ENCODE assay signal across 10 cellular contexts in the genomic region with DNA sequence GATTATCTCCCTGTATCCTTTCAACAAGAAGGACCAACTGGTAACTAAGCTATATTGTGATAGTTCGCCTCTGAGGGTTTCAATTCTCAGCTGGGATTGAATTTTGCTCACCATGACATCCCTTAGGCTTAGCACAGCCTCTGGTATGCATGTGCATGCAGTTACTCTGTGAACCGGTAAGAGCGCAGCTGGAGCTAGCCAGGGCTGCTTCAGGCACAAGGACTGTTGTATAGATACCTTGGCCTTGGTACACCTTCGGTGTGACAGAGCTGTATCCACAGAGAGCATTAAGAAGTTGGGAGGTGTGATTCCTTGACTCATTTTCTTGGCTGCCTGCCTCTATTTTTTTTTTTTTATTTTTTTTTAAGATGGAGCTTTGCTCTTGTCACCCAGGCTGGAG. TPM values are rescaled to one million over a fixed set of nuclear protein-coding genes. Genes with fewer than 3 reads are reported as not detected.
DNase-seq lines count a peak whose midpoint lies in the region; ATAC-seq, FAIRE-seq and TF ChIP-seq lines count a peak whose summit lies in the region.
"Had no signal": no experiment of that assay in that cellular context is flagged by ENCODE, and none has a peak within 500 bp of the region (broad histone marks: within the 10 kb centered on the region; RNA-seq: fewer than 3 reads in every experiment).

No MANE protein-coding gene starts in this region.

- H3K36me3 Mint-ChIP-seq in mesothelial cell of epicardium: no peaks in the 10 kb centered on the region

- H3K4me1 ChIP-seq in BE2C: no peaks in the 10 kb centered on the region
- peaks cover 37 to 57% of the 10 kb centered on the region in 2 experiments for H3K4me1 ChIP-seq in K562 (replicated peaks in 1 of 2; ENCODE audit: control insufficient read depth in 2 of 2, insufficient read depth in 2 of 2, low read length in 2 of 2)
- peaks cover 0 to 62% (median 50%) of the 10 kb centered on the region in 4 donors for H3K4me1 ChIP-seq in tibial nerve

- TF ChIP-seq EP300 in K562 (IDR thresholded peaks at IDR 0.05; ENCODE audit: low read length): no peak
- no peak for TF ChIP-seq EP300 in tibial nerve (IDR thresholded peaks at IDR 0.05)

- peak overlapping the region in 1 of 2 experiments; percentile 31; a peak in 1 of 4 replicates for H3K9ac ChIP-seq in K562 (ENCODE audit: insufficient read depth in 1 of 2, low read depth in 2 of 2, low read length in 2 of 2)

- peak overlapping the region; percentile 96 for H3K4me3 Mint-ChIP-seq in mesothelial cell of epicardium

- H3K9me3 ChIP-seq in BE2C (no peaks in the 10 kb centered on the region), K562 (replicated peaks; ENCODE audit: control insufficient read depth, insufficient read depth, low read depth, low read length) (no peaks in the 10 kb centered on the region), tibial nerve (no peaks in the 10 kb centered on the region)

- H3K9me3 Mint-ChIP-seq in mesothelial cell of epicardium: no peaks in the 10 kb centered on the region

- no peak overlapping the region for H2AFZ ChIP-seq in K562 (ENCODE audit: low read depth, low read length)

- FAIRE-seq in K562 (lab: Jason Lieb, UNC): no peak

- TF ChIP-seq CTCF in BE2C (IDR thresholded peaks at IDR 0.05; ENCODE audit: low read depth, low read length): peak; percentile 25; the same call in 1 of the 2 replicates
- TF ChIP-seq CTCF in K562 (IDR thresholded peaks at IDR 0.05 in 2 of 3, conservative IDR thresholded peaks at IDR 0.05 in 1 of 3; ENCODE audit: insufficient read depth in 2 of 3, low read depth in 1 of 3, low read length in 3 of 3): peak in 1 of 3 experiments; percentile 8; a peak in 1 of 6 replicates
- TF ChIP-seq CTCF in mesothelial cell of epicardium (IDR thresholded peaks at IDR 0.05; ENCODE audit: unreplicated experiment): no peak
- no peak for TF ChIP-seq CTCF in tibial nerve (IDR thresholded peaks at IDR 0.05)

- H3K9me1 ChIP-seq in K562 (ENCODE audit: control insufficient read depth, insufficient read depth, low read length): no peaks in the 10 kb centered on the region

- H3K79me2 ChIP-seq in K562 (ENCODE audit: control insufficient read depth, insufficient read depth, low read length): peaks cover 69% of the 10 kb centered on the region

- no peak for TF ChIP-seq RAD21 in K562 (CRISPR knock-in tag; conservative IDR thresholded peaks at IDR 0.05 in 1 of 2, IDR thresholded peaks at IDR 0.05 in 1 of 2)

- H3K36me3 ChIP-seq in BE2C (peaks cover 5% of the 10 kb centered on the region; the same call in 1 of the 2 replicates), K562 (ENCODE audit: control insufficient read depth, insufficient read depth, low read length) (peaks cover 22% of the 10 kb centered on the region), tibial nerve (no peaks in the 10 kb centered on the region)

- peak overlapping the region; percentile 64 for H3K27ac Mint-ChIP-seq in mesothelial cell of epicardium

- peak overlapping the region; percentile 44 for H3K4me2 ChIP-seq in K562 (ENCODE audit: insufficient read depth, low read length)

- TF ChIP-seq POLR2A in K562 (conservative IDR thresholded peaks at IDR 0.05) (no peak), tibial nerve (IDR thresholded peaks at IDR 0.05) (no peak)

- H3K27me3 Mint-ChIP-seq in mesothelial cell of epicardium (ENCODE audit: low read depth): no peaks in the 10 kb centered on the region

- peaks cover 50% of the 10 kb centered on the region for H3K4me1 Mint-ChIP-seq in mesothelial cell of epicardium

- BruUV-seq in K562 (replicated peaks; lab: Mats Ljungman, UMichigan): no TSS peak

- peak; percentile 49 for DNase-seq in BE2C
- peak; percentile 66 for DNase-seq in HPDE6-E6E7 (ENCODE audit: extremely low spot score)
- DNase-seq in K562 (ENCODE audit: extremely low read depth in 1 of 4, low spot score in 3 of 4): peak in 1 of 4 experiments; percentile 40
- no peak for DNase-seq in mesothelial cell of epicardium (ENCODE audit: low spot score in 2 of 2, unreplicated experiment in 2 of 2)
- no peak for DNase-seq in MV-4-11 (lab: John Stamatoyannopoulos, UW)
- no peak for DNase-seq in middle frontal gyrus (ENCODE audit: extremely low spot score, low spot score)
- no peak for DNase-seq in tibial nerve (ENCODE audit: low spot score in 2 of 2)
- DNase-seq: activated CD4-positive, CD25-positive, alpha-beta regulatory T cell; head of caudate nucleus had no signal

- H3K27me3 ChIP-seq in BE2C (no peaks in the 10 kb centered on the region), K562 (ENCODE audit: control insufficient read depth in 2 of 2, insufficient read depth in 2 of 2, low read length in 2 of 2) (no peaks in the 10 kb centered on the region), tibial nerve (no peaks in the 10 kb centered on the region)

- no peak for ATAC-seq in K562
- ATAC-seq in HG03457 (IDR thresholded peaks at IDR 0.05; ENCODE audit: unreplicated experiment): no peak

- WGBS in K562 (ENCODE audit: insufficient coverage, low coverage, missing lambda C conversion rate): 64% methylated on average over 4 of the region's 4 CpGs
- 72 to 83% methylated on average over 4 of the region's 4 CpGs for WGBS in tibial nerve, 2 donors

- no peak overlapping the region for H3K27ac ChIP-seq in K562 (ENCODE audit: extremely low read depth, low read depth, low read length)
- peak overlapping the region in 1 of 4 donors; percentile 99 for H3K27ac ChIP-seq in tibial nerve

- in situ Hi-C loops in K562 (cut with MboI): no loop called here

- peak overlapping the region; percentile 92 for H3K4me3 ChIP-seq in BE2C (ENCODE audit: low read depth, low read length)
- H3K4me3 ChIP-seq in K562: no peak overlapping the region
- H3K4me3 ChIP-seq in tibial nerve: no peak overlapping the region

- intact Hi-C loops in K562 (cut with micrococcal nuclease): no loop called here

- CTCF ChIA-PET in K562 (lab: Yijun Ruan, JAX; ENCODE audit: low intra/inter-chr PET ratio): interaction anchor here (0.7 kb wide), 1 partner anchor 22 kb away, joined by 4 read pairs; no protein-coding TSS in a partner anchor

- POLR2A ChIA-PET in K562 (lab: Yijun Ruan, JAX): interaction anchor here (0.6 to 2.7 kb wide), 16 partner anchors 9 to 886 kb away, joined by 3 to 10 read pairs (median 4); a partner anchor contains a TSS

- no peaks in the 10 kb centered on the region; the same call in 1 of the 2 replicates for H4K20me1 ChIP-seq in K562 (replicated peaks; ENCODE audit: control insufficient read depth, insufficient read depth, low read length)

RNA-seq across cellular contexts. Expression of a gene that starts 2.3 kb away (rescaled TPM):
- 355 TPM for polyA plus RNA-seq in BE2C (2012; ENCODE audit: insufficient read depth, insufficient read length, low read depth)
- total RNA-seq in K562 (2011; cell fraction: chromatin; rRNA removed; ENCODE audit: low replicate concordance): 64.0 and 124 TPM in 2 replicates
- total RNA-seq in K562 (2011; cell fraction: nucleolus; rRNA removed): 96.3 and 98.1 TPM in 2 replicates
- 87.5 and 97.2 TPM in 2 replicates for total RNA-seq in K562 (2011; cell fraction: nucleoplasm; rRNA removed)
- 118 and 124 TPM in 2 replicates for total RNA-seq in K562 (2014; rRNA removed)
- total RNA-seq in K562 (2014; rRNA removed; fragmentation: Illumina TruSeq; extraction: Trizol): 106 and 111 TPM in 2 replicates
- 129 and 147 TPM in 2 replicates for total RNA-seq in K562 (2015; rRNA removed; fragmentation: Illumina TruSeq; extraction: Trizol)
- total RNA-seq in K562 (2021): 141 and 146 TPM in 2 replicates
- polyA plus RNA-seq in K562 (2011; rRNA removed): 125 and 181 TPM in 2 replicates
- 221 and 371 TPM in 2 replicates for polyA plus RNA-seq in K562 (2011; cell fraction: cytosol; rRNA removed)
- polyA plus RNA-seq in K562 (2011; cell fraction: nucleus; rRNA removed): 195 and 197 TPM in 2 replicates
- 129 and 256 TPM in 2 replicates for polyA plus RNA-seq in K562 (2012)
- 199 and 236 TPM in 2 replicates for polyA plus RNA-seq in K562 (2014; fragmentation: Illumina TruSeq; extraction: Trizol)
- polyA plus RNA-seq in K562 (2014; fragmentation: Nextera tagmentation; extraction: Ambion mirVana): 100 to 1,000 TPM; 244 to 246 TPM
- 183 and 248 TPM in 2 replicates for polyA plus RNA-seq in K562 (2014; rRNA removed)
- polyA minus RNA-seq in K562 (2011; rRNA and poly(A)+ RNA removed): 180 and 188 TPM in 2 replicates
- 133 and 184 TPM in 2 replicates for polyA minus RNA-seq in K562 (2011; cell fraction: cytosol; rRNA and poly(A)+ RNA removed)
- polyA minus RNA-seq in K562 (2011; cell fraction: nucleus; rRNA and poly(A)+ RNA removed): 39.2 and 62.3 TPM in 2 replicates
- 130 to 141 TPM (median 132 TPM) in 3 replicates for total RNA-seq in mesothelial cell of epicardium
- 100 to 1,000 TPM in 2 of 4 donors, 10 to 100 TPM in 2; 54.4 to 137 (median 105) TPM for total RNA-seq in tibial nerve

RNA-seq across cellular contexts. Expression of a gene that starts 2.3 kb away (rescaled TPM):
- polyA plus RNA-seq in BE2C (2012; ENCODE audit: insufficient read depth, insufficient read length, low read depth): 116 TPM
- 4.2 and 10.7 TPM in 2 replicates for total RNA-seq in K562 (2011; cell fraction: chromatin; rRNA removed; ENCODE audit: low replicate concordance)
- total RNA-seq in K562 (2011; cell fraction: nucleolus; rRNA removed): 12.9 and 13.3 TPM in 2 replicates
- total RNA-seq in K562 (2011; cell fraction: nucleoplasm; rRNA removed): 9.1 and 9.5 TPM in 2 replicates
- total RNA-seq in K562 (2014; rRNA removed) (31.6 and 38.1 TPM in 2 replicates), K562 (2014; rRNA removed; fragmentation: Illumina TruSeq; extraction: Trizol) (12.4 and 13.5 TPM in 2 replicates), K562 (2015; rRNA removed; fragmentation: Illumina TruSeq; extraction: Trizol) (21.1 and 21.5 TPM in 2 replicates), K562 (2021) (30.1 TPM in 2 replicates), mesothelial cell of epicardium (27.6 to 28.6 TPM (median 28.1 TPM) in 3 replicates), tibial nerve (10 to 100 TPM; 47.1 to 74.3 (median 60.9) TPM)
- polyA plus RNA-seq in K562 (2011; rRNA removed) (22.5 TPM in 2 replicates), K562 (2014; fragmentation: Illumina TruSeq; extraction: Trizol) (12.0 and 14.7 TPM in 2 replicates), K562 (2014; fragmentation: Nextera tagmentation; extraction: Ambion mirVana) (1 to 10 TPM; 2.4 to 3.6 TPM), K562 (2014; rRNA removed) (21.4 and 24.7 TPM in 2 replicates)
- polyA plus RNA-seq in K562 (2011; cell fraction: cytosol; rRNA removed): 23.6 and 48.9 TPM in 2 replicates
- 14.9 and 15.4 TPM in 2 replicates for polyA plus RNA-seq in K562 (2011; cell fraction: nucleus; rRNA removed)
- polyA plus RNA-seq in K562 (2012): 18.6 and 23.6 TPM in 2 replicates
- 12.6 and 16.7 TPM in 2 replicates for polyA minus RNA-seq in K562 (2011; rRNA and poly(A)+ RNA removed)
- 13.6 and 15.6 TPM in 2 replicates for polyA minus RNA-seq in K562 (2011; cell fraction: cytosol; rRNA and poly(A)+ RNA removed)
- polyA minus RNA-seq in K562 (2011; cell fraction: nucleus; rRNA and poly(A)+ RNA removed): 5.3 and 7.9 TPM in 2 replicates

RNA-seq across cellular contexts. Expression of a gene that starts 3.1 kb away (rescaled TPM):
- 97.8 TPM for polyA plus RNA-seq in BE2C (2012; ENCODE audit: insufficient read depth, insufficient read length, low read depth)
- 148 and 303 TPM in 2 replicates for total RNA-seq in K562 (2011; cell fraction: chromatin; rRNA removed; ENCODE audit: low replicate concordance)
- total RNA-seq in K562 (2011; cell fraction: nucleolus; rRNA removed): 234 and 236 TPM in 2 replicates
- 115 and 154 TPM in 2 replicates for total RNA-seq in K562 (2011; cell fraction: nucleoplasm; rRNA removed)
- 67.1 and 73.7 TPM in 2 replicates for total RNA-seq in K562 (2014; rRNA removed)
- total RNA-seq in K562 (2014; rRNA removed; fragmentation: Illumina TruSeq; extraction: Trizol): 15.1 and 20.1 TPM in 2 replicates
- total RNA-seq in K562 (2015; rRNA removed; fragmentation: Illumina TruSeq; extraction: Trizol): 37.7 and 39.7 TPM in 2 replicates
- total RNA-seq in K562 (2021): 62.9 and 65.7 TPM in 2 replicates
- polyA plus RNA-seq in K562 (2011; rRNA removed): 44.1 and 57.0 TPM in 2 replicates
- polyA plus RNA-seq in K562 (2011; cell fraction: cytosol; rRNA removed): 50.3 and 77.4 TPM in 2 replicates
- polyA plus RNA-seq in K562 (2011; cell fraction: nucleus; rRNA removed): 431 and 574 TPM in 2 replicates
- 56.5 and 66.4 TPM in 2 replicates for polyA plus RNA-seq in K562 (2012)
- 55.2 and 57.7 TPM in 2 replicates for polyA plus RNA-seq in K562 (2014; fragmentation: Illumina TruSeq; extraction: Trizol)
- polyA plus RNA-seq in K562 (2014; fragmentation: Nextera tagmentation; extraction: Ambion mirVana): 1 to 10 TPM; 3.6 to 8.3 TPM
- polyA plus RNA-seq in K562 (2014; rRNA removed): 89.1 and 94.2 TPM in 2 replicates
- polyA minus RNA-seq in K562 (2011; rRNA and poly(A)+ RNA removed): 22.1 and 23.9 TPM in 2 replicates
- 24.4 and 24.6 TPM in 2 replicates for polyA minus RNA-seq in K562 (2011; cell fraction: cytosol; rRNA and poly(A)+ RNA removed)
- polyA minus RNA-seq in K562 (2011; cell fraction: nucleus; rRNA and poly(A)+ RNA removed): 66.0 and 75.9 TPM in 2 replicates
- total RNA-seq in mesothelial cell of epicardium: 71.5 to 73.8 TPM (median 73.8 TPM) in 3 replicates
- total RNA-seq in tibial nerve: 100 to 1,000 TPM in 1 of 4 donors, 10 to 100 TPM in 3; 51.3 to 101 (median 59.2) TPM

RNA-seq across cellular contexts. Expression of a gene that starts 28.4 kb away (rescaled TPM):
- 95.2 TPM for polyA plus RNA-seq in BE2C (2012; ENCODE audit: insufficient read depth, insufficient read length, low read depth)
- 174 and 524 TPM in 2 replicates for total RNA-seq in K562 (2011; cell fraction: chromatin; rRNA removed; ENCODE audit: low replicate concordance)
- total RNA-seq in K562 (2011; cell fraction: nucleolus; rRNA removed): 286 and 293 TPM in 2 replicates
- 178 and 194 TPM in 2 replicates for total RNA-seq in K562 (2011; cell fraction: nucleoplasm; rRNA removed)
- total RNA-seq in K562 (2014; rRNA removed) (84.6 and 102 TPM in 2 replicates), K562 (2014; rRNA removed; fragmentation: Illumina TruSeq; extraction: Trizol) (59.5 and 74.0 TPM in 2 replicates), K562 (2015; rRNA removed; fragmentation: Illumina TruSeq; extraction: Trizol) (68.9 and 71.2 TPM in 2 replicates), K562 (2021) (111 and 131 TPM in 2 replicates), mesothelial cell of epicardium (71.7 to 83.4 TPM (median 80.2 TPM) in 3 replicates), tibial nerve (10 to 100 TPM; 36.7 to 62.4 (median 55.6) TPM)
- polyA plus RNA-seq in K562 (2011; rRNA removed) (63.0 and 84.1 TPM in 2 replicates), K562 (2014; fragmentation: Illumina TruSeq; extraction: Trizol) (106 and 113 TPM in 2 replicates), K562 (2014; fragmentation: Nextera tagmentation; extraction: Ambion mirVana) (1 to 10 TPM; 1.1 to 2.7 TPM), K562 (2014; rRNA removed) (72.2 and 91.1 TPM in 2 replicates)
- polyA plus RNA-seq in K562 (2011; cell fraction: cytosol; rRNA removed): 87.9 and 129 TPM in 2 replicates
- 408 and 453 TPM in 2 replicates for polyA plus RNA-seq in K562 (2011; cell fraction: nucleus; rRNA removed)
- 75.2 and 111 TPM in 2 replicates for polyA plus RNA-seq in K562 (2012)
- polyA minus RNA-seq in K562 (2011; rRNA and poly(A)+ RNA removed): 56.9 and 154 TPM in 2 replicates
- 115 and 124 TPM in 2 replicates for polyA minus RNA-seq in K562 (2011; cell fraction: cytosol; rRNA and poly(A)+ RNA removed)
- 72.2 and 91.3 TPM in 2 replicates for polyA minus RNA-seq in K562 (2011; cell fraction: nucleus; rRNA and poly(A)+ RNA removed)

RNA-seq across cellular contexts. Expression of a gene that starts 37.8 kb away (rescaled TPM):
- 0.43 TPM for polyA plus RNA-seq in BE2C (2012; ENCODE audit: insufficient read depth, insufficient read length, low read depth)
- 0.86 TPM in 1 of 2 replicates, not detected in the other for total RNA-seq in K562 (2011; cell fraction: chromatin; rRNA removed; ENCODE audit: low replicate concordance)
- 0.39 and 0.67 TPM in 2 replicates for total RNA-seq in K562 (2011; cell fraction: nucleolus; rRNA removed)
- 0.15 TPM in 1 of 2 replicates, not detected in the other for total RNA-seq in K562 (2011; cell fraction: nucleoplasm; rRNA removed)
- not detected in 2 replicates for total RNA-seq in K562 (2014; rRNA removed)
- not detected in 2 replicates for total RNA-seq in K562 (2014; rRNA removed; fragmentation: Illumina TruSeq; extraction: Trizol)
- total RNA-seq in K562 (2015; rRNA removed; fragmentation: Illumina TruSeq; extraction: Trizol): 0.11 and 0.14 TPM in 2 replicates
- not detected in 2 replicates for total RNA-seq in K562 (2021)
- 0.11 and 0.12 TPM in 2 replicates for polyA plus RNA-seq in K562 (2011; rRNA removed)
- polyA plus RNA-seq in K562 (2011; cell fraction: cytosol; rRNA removed): 0.04 and 0.21 TPM in 2 replicates
- polyA plus RNA-seq in K562 (2011; cell fraction: nucleus; rRNA removed): 1.6 and 1.9 TPM in 2 replicates
- 0.10 TPM in 1 of 2 replicates, not detected in the other for polyA plus RNA-seq in K562 (2012)
- polyA plus RNA-seq in K562 (2014; fragmentation: Illumina TruSeq; extraction: Trizol): 0.04 and 0.22 TPM in 2 replicates
- polyA plus RNA-seq in K562 (2014; fragmentation: Nextera tagmentation; extraction: Ambion mirVana): under 1 TPM in 1 of 2 experiments, not detected in 1; 0.03 TPM
- 0.24 and 0.35 TPM in 2 replicates for polyA plus RNA-seq in K562 (2014; rRNA removed)
- polyA minus RNA-seq in K562 (2011; rRNA and poly(A)+ RNA removed): 0.24 and 0.39 TPM in 2 replicates
- not detected in 2 replicates for polyA minus RNA-seq in K562 (2011; cell fraction: cytosol; rRNA and poly(A)+ RNA removed)
- polyA minus RNA-seq in K562 (2011; cell fraction: nucleus; rRNA and poly(A)+ RNA removed): 0.13 TPM in 1 of 2 replicates, not detected in the other
- 4.4 to 4.8 TPM (median 4.4 TPM) in 3 replicates for total RNA-seq in mesothelial cell of epicardium
- total RNA-seq in tibial nerve: 1 to 10 TPM; 2.8 to 8.4 (median 4.0) TPM

Comparison
In these comparisons a context has a peak if more than half of its experiments do, and no peak if none do; other contexts are left out.
1. DNase-seq: peak in BE2C (single experiment) and HPDE6-E6E7 (single experiment); none in mesothelial cell of epicardium (0 of 2), MV-4-11 (single experiment), middle frontal gyrus (single experiment) and tibial nerve (0 of 2).